28 cellular contexts compared by ENCODE assay signal in the genomic region with DNA sequence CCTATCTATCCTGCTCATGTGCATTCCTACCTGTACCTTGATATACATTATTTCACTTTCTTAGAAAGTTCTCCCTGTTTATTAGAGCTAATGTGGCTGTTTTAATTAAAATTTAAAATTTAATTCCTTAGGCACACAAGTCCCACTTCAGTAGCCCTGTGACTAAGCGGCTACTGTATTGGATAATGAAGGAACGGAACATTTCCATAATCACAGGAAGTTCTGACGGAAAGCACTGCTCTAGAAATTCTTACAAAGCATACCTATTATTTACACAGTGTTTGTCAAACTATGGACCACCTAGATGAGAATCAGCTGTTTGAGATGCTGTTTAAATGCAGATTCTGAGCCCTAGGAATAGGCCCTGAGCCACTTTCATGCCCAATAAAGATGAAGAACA. TPM values are rescaled to one million over a fixed set of nuclear protein-coding genes. Genes with fewer than 3 reads are reported as not detected.
"Had no signal": no experiment of that assay in that cellular context is flagged by ENCODE, and none has a peak within 500 bp of the region (broad histone marks: within the 10 kb centered on the region; RNA-seq: fewer than 3 reads in every experiment).

No MANE protein-coding gene starts in this region.

- ATAC-seq: activated CD8-positive, alpha-beta T cell treated with anti-CD3 and anti-CD28 coated beads for 36 hours; activated T-cell treated with anti-CD3 and anti-CD28 coated beads, Interleukin-2, amount 50 U/mL, for 4 hours; activated T-helper 17 cell treated with anti-CD3 and anti-CD28 coated beads, Interleukin-2, amount 50 U/mL, for 72 hours; body of pancreas; gastroesophageal sphincter; heart right ventricle; WTC11 had no signal

- H3K4me3 Mint-ChIP-seq: activated CD4-positive, alpha-beta T cell treated with anti-CD3 and anti-CD28 coated beads, Interleukin-2, amount 10 ng/mL, durations not matched to agents 7 days and 5 days; activated CD8-positive, alpha-beta T cell treated with anti-CD3 and anti-CD28 coated beads for 36 hours; activated naive CD8-positive, alpha-beta T cell; activated T-cell treated with anti-CD3 and anti-CD28 coated beads, Interleukin-2, amount 50 U/mL, for 4 hours; activated T-helper 17 cell treated with anti-CD3 and anti-CD28 coated beads, Interleukin-2, amount 50 U/mL, for 72 hours; WTC11 had no signal

- H3K4me1 ChIP-seq: body of pancreas, esophagus squamous epithelium, gastroesophageal sphincter had no signal

- H3K27me3 ChIP-seq: body of pancreas, gastroesophageal sphincter had no signal

- H3K4me1 Mint-ChIP-seq: activated CD4-positive, alpha-beta T cell treated with anti-CD3 and anti-CD28 coated beads, Interleukin-2, amount 10 ng/mL, durations not matched to agents 7 days and 5 days; activated T-helper 17 cell treated with anti-CD3 and anti-CD28 coated beads, Interleukin-2, amount 50 U/mL, for 72 hours; WTC11 had no signal

- H3K4me3 ChIP-seq: body of pancreas, esophagus squamous epithelium, gastroesophageal sphincter, heart right ventricle had no signal

- H3K36me3 ChIP-seq: esophagus squamous epithelium, gastroesophageal sphincter, heart right ventricle had no signal

- H3K27ac ChIP-seq: body of pancreas, epithelial cell of prostate, esophagus squamous epithelium, gastroesophageal sphincter, heart right ventricle, VCaP had no signal

- H3K9me3 Mint-ChIP-seq: activated CD4-positive, alpha-beta T cell treated with anti-CD3 and anti-CD28 coated beads, Interleukin-2, amount 10 ng/mL, durations not matched to agents 7 days and 5 days; activated CD8-positive, alpha-beta T cell treated with anti-CD3 and anti-CD28 coated beads for 36 hours; activated T-cell treated with anti-CD3 and anti-CD28 coated beads, Interleukin-2, amount 50 U/mL, for 4 hours; activated T-helper 17 cell treated with anti-CD3 and anti-CD28 coated beads, Interleukin-2, amount 50 U/mL, for 72 hours; WTC11 had no signal

- H3K36me3 Mint-ChIP-seq: activated naive CD8-positive, alpha-beta T cell; WTC11 had no signal

- H3K9me3 ChIP-seq: body of pancreas, esophagus squamous epithelium, gastroesophageal sphincter, heart right ventricle had no signal

- H3K27ac Mint-ChIP-seq: activated CD4-positive, alpha-beta T cell treated with anti-CD3 and anti-CD28 coated beads, Interleukin-2, amount 10 ng/mL, durations not matched to agents 7 days and 5 days; activated CD8-positive, alpha-beta T cell treated with anti-CD3 and anti-CD28 coated beads for 36 hours; activated naive CD8-positive, alpha-beta T cell; activated T-helper 17 cell treated with anti-CD3 and anti-CD28 coated beads, Interleukin-2, amount 50 U/mL, for 72 hours; WTC11 had no signal

- DNase-seq: activated CD4-positive, alpha-beta T cell treated with anti-CD3 and anti-CD28 coated beads for 1 hour; activated CD4-positive, alpha-beta T cell treated with anti-CD3 and anti-CD28 coated beads for 4 hours; activated CD4-positive, alpha-beta T cell treated with anti-CD3 and anti-CD28 coated beads, Interleukin-2, amount 10 ng/mL, durations not matched to agents 7 days and 5 days; activated CD4-positive, alpha-beta T cell treated with anti-CD3 and anti-CD28 coated beads, Interleukin-2, amount 50 U/mL, for 48 hours; activated CD8-positive, alpha-beta memory T cell treated with anti-CD3 and anti-CD28 coated beads for 24 hours; activated CD8-positive, alpha-beta T cell treated with anti-CD3 and anti-CD28 coated beads for 36 hours; activated effector memory CD4-positive, alpha-beta T cell treated with Interleukin-2 at 50 U/mL for 16 hours; activated gamma-delta T cell treated with Interleukin-2 at 50 U/mL for 16 hours; activated naive CD4-positive, alpha-beta T cell treated with anti-CD3 and anti-CD28 coated beads, Interleukin-2, amount 50 U/mL, for 16 hours; activated naive CD4-positive, alpha-beta T cell treated with Interleukin-2 at 50 U/mL for 16 hours; activated T-cell treated with anti-CD3 and anti-CD28 coated beads, Interleukin-2, amount 50 U/mL, for 4 hours; amniotic stem cell; anterior cingulate cortex; body of pancreas; caudate nucleus; cortex of kidney; effector memory CD4-positive, alpha-beta T cell; esophagus squamous epithelium; foreskin melanocyte; heart right ventricle; T-helper 2 cell had no signal

RNA-seq across cellular contexts. Expression of a gene that starts 13.2 kb away (rescaled TPM):
- total RNA-seq: activated CD4-positive, alpha-beta T cell treated with anti-CD3 and anti-CD28 coated beads, Interleukin-2, amount 10 ng/mL, durations not matched to agents 7 days and 5 days; activated CD8-positive, alpha-beta T cell treated with anti-CD3 and anti-CD28 coated beads for 36 hours; activated T-helper 17 cell treated with anti-CD3 and anti-CD28 coated beads, Interleukin-2, amount 50 U/mL, for 72 hours; T-helper 1 cell treated with Interleukin-12 subunit alpha and Interleukin-12 subunit beta and Interleukin-4 antibody, amounts not matched to agents 30 ng/mL and 1 ng/mL, for 36 hours had no signal
